ENCODE assay signal across 8 cellular contexts in the genomic region with DNA sequence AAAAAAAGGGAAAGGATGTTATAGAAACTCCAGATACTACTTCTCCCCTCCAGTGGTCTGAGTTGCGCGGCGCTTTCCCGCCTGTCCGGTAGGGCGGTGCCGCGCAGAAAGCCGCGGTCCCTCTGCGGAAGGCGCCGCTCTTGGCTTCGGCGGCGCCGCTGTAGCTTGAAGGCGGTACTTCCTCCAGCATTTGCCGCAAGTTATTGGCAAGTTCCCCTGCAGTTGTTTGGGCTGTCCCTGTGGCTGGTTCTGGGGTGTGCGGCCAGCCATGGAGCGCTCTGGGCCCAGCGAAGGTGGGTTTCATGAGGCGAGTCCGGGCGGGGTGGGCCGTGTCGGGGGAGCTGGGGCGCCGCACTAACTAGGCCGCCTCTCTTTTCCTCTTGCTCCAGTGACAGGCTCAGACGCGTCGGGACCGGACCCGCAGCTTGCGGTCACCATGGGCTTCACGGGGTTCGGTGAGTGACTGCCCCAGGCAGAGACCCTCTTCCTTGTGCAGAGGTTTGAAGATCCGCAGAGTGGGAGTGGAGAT. TPM values are rescaled to one million over a fixed set of nuclear protein-coding genes. Genes with fewer than 3 reads are reported as not detected.
A peak's percentile ranks its signal among the peaks of the same experiment; 100 is the strongest.
DNase-seq lines count a peak whose midpoint lies in the region; ATAC-seq and TF ChIP-seq lines count a peak whose summit lies in the region.
"Not testable (repeated sequence)": the region's sequence is repeated elsewhere in the genome, so short reads cannot be mapped to it uniquely, and the experiment has no call there.

A gene (plus strand): TSS at position 219 of the 529 bp plus-strand sequence. CDS start 50 bp downstream, at position 269.

- TF ChIP-seq CTCF in WI38 (IDR thresholded peaks at IDR 0.05; ENCODE audit: low read depth, low read length): peak; percentile 60
- peak; percentile 65 for TF ChIP-seq CTCF in cardiac fibroblast (IDR thresholded peaks at IDR 0.05; ENCODE audit: low read depth, low read length)

- DNase-seq in AG08395 (ENCODE audit: low spot score): peak; percentile 82
- peak; percentile 97 for DNase-seq in NCI-H2227 (lab: John Stamatoyannopoulos, UW; ENCODE audit: unreplicated experiment)
- peak; percentile 91 to 95 for DNase-seq in cardiac fibroblast (ENCODE audit: low read depth in 2 of 2)
- peak; percentile 74 to 82 (median 78) for DNase-seq in immature natural killer cell
- peak; percentile 69 to 70 for DNase-seq in stimulated activated CD4-positive, alpha-beta T cell treated with anti-CD3 and anti-CD28 coated beads, Interleukin-12 subunit alpha, Interleukin-12 subunit beta, amount 100 ng/mL, for 24 hours (ENCODE audit: low read depth in 2 of 2)

- peak within 1 kb of the TSS; percentile 91 to 96 (median 93) for H3K4me3 Mint-ChIP-seq in immature natural killer cell

- not testable (repeated sequence) for H3K36me3 Mint-ChIP-seq in immature natural killer cell

- H3K4me1 Mint-ChIP-seq in immature natural killer cell: peaks cover 12 to 20% of the 10 kb centered on the region in 2 donors

- H3K27ac Mint-ChIP-seq in immature natural killer cell: peak within 1 kb of the TSS; percentile 77 to 90 (median 82)

- peak; percentile 96 for ATAC-seq in GM18873 (IDR thresholded peaks at IDR 0.05; ENCODE audit: low FRiP score, unreplicated experiment)
- ATAC-seq in HG03139 (IDR thresholded peaks at IDR 0.05; ENCODE audit: unreplicated experiment): peak; percentile 98

- not testable (repeated sequence) for H3K9me3 Mint-ChIP-seq in immature natural killer cell

- H3K4me3 ChIP-seq in WI38 (ENCODE audit: low read depth, low read length) (peak within 1 kb of the TSS; percentile 76), cardiac fibroblast (replicated peaks in 1 of 2; ENCODE audit: low read depth in 2 of 2, low read length in 2 of 2) (peak within 1 kb of the TSS; percentile 57 to 64)

- not testable (repeated sequence) for H3K27me3 Mint-ChIP-seq in immature natural killer cell (ENCODE audit: low read depth in 3 of 3)

RNA-seq across cellular contexts. Expression of the gene that starts here (rescaled TPM):
- polyA plus RNA-seq in immature natural killer cell: 10 to 100 TPM; 18.4 to 20.0 (median 18.6) TPM

Comparison
In these comparisons a context has a peak if more than half of its experiments do, and no peak if none do; other contexts are left out.
1. Peak in every context shown above with its lines: DNase-seq, ATAC-seq and H3K4me3 ChIP-seq.